ENCODE assay signal across 22 cellular contexts in the genomic region with DNA sequence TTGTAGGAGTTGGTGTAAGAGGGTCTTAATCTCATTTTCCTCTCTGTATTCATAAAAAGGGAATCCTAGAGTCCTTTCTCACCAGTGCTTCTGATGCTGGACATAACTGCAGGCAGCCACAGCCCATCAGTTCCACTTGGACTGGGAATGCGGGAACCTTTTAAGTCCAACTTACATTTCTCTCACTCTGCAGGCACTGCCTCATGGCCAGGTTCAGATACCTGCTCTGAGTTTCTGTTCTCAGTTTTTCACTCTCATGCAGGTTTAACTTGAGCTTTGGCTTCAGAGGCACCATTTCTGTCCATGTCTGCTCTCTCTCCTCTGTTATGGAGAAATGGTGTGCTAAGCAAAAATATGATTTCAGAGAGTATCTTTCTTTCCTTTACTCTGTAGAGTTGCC. TPM values are rescaled to one million over a fixed set of nuclear protein-coding genes. Genes with fewer than 3 reads are reported as not detected.
A peak's percentile ranks its signal among the peaks of the same experiment; 100 is the strongest.
DNase-seq lines count a peak whose midpoint lies in the region; ATAC-seq, FAIRE-seq and TF ChIP-seq lines count a peak whose summit lies in the region.
"Had no signal": no experiment of that assay in that cellular context is flagged by ENCODE, and none has a peak within 500 bp of the region (broad histone marks: within the 10 kb centered on the region; RNA-seq: fewer than 3 reads in every experiment).

No MANE protein-coding gene starts in this region.

- intact Hi-C loops in Caco-2 (cut with micrococcal nuclease; ENCODE audit: unreplicated experiment): no loop called here
- intact Hi-C loops in body of pancreas (cut with DNase I): no loop called here
- intact Hi-C loops in spleen (cut with DNase I; ENCODE audit: low total_unique reads): no loop called here

- no TSS peak for BruUV-seq in Caco-2 (replicated peaks; lab: Mats Ljungman, UMichigan)

- CTCF ChIA-PET in Caco-2 (lab: Charles Lee): no interaction called here

- POLR2A ChIA-PET in Caco-2 (lab: Charles Lee): no interaction called here

- FAIRE-seq in HTR-8/SVneo (lab: Jason Lieb, UNC): no peak
- FAIRE-seq: urothelium cell line had no signal

- H3K4me3 ChIP-seq in Caco-2 (ENCODE audit: low read depth, low read length) (no peak overlapping the region), body of pancreas (no peak overlapping the region), mucosa of rectum (ENCODE audit: low read length in 2 of 2) (peak overlapping the region in 1 of 2 donors; percentile 91), spleen (no peak overlapping the region)
- H3K4me3 ChIP-seq: HAP-1 had no signal

- no peak for ATAC-seq in body of pancreas
- ATAC-seq in stimulated activated naive B cell treated with anti-CD40 and anti-IgM and Interleukin-4, amounts not matched to agents 10 μg/mL and 1 μg/mL and 100 μg/mL, for 72 hours (replicated peaks): no peak
- no peak for ATAC-seq in HG02870 (IDR thresholded peaks at IDR 0.05; ENCODE audit: unreplicated experiment)
- ATAC-seq: activated CD8-positive, alpha-beta T cell treated with anti-CD3 and anti-CD28 coated beads for 36 hours had no signal

- no peaks in the 10 kb centered on the region for H3K27me3 Mint-ChIP-seq in Caco-2 (ENCODE audit: insufficient read depth, unreplicated experiment)
- no peaks in the 10 kb centered on the region for H3K27me3 Mint-ChIP-seq in stimulated activated naive B cell treated with anti-CD40 and anti-IgM and Interleukin-4, amounts not matched to agents 10 μg/mL and 1 μg/mL and 100 μg/mL, for 72 hours
- H3K27me3 Mint-ChIP-seq: activated CD8-positive, alpha-beta T cell treated with anti-CD3 and anti-CD28 coated beads for 36 hours; activated naive CD8-positive, alpha-beta T cell had no signal

- H3K36me3 Mint-ChIP-seq in Caco-2 (ENCODE audit: insufficient read depth, unreplicated experiment): peaks cover 47% of the 10 kb centered on the region
- peaks cover 6% of the 10 kb centered on the region in 2 donors for H3K36me3 Mint-ChIP-seq in stimulated activated naive B cell treated with anti-CD40 and anti-IgM and Interleukin-4, amounts not matched to agents 10 μg/mL and 1 μg/mL and 100 μg/mL, for 72 hours
- H3K36me3 Mint-ChIP-seq: activated naive CD8-positive, alpha-beta T cell had no signal

- no peaks in the 10 kb centered on the region for H3K27me3 ChIP-seq in Caco-2 (replicated peaks; ENCODE audit: control insufficient read depth, insufficient read depth, low read length)
- no peaks in the 10 kb centered on the region for H3K27me3 ChIP-seq in body of pancreas
- H3K27me3 ChIP-seq in mucosa of rectum (ENCODE audit: control insufficient read depth in 2 of 2, insufficient read depth in 2 of 2, low read length in 2 of 2): no peaks in the 10 kb centered on the region
- H3K27me3 ChIP-seq in spleen (replicated peaks in 1 of 7): no peaks in the 10 kb centered on the region
- H3K27me3 ChIP-seq: brain microvascular endothelial cell had no signal

- no peak for TF ChIP-seq POLR2A in body of pancreas (IDR thresholded peaks at IDR 0.05)
- no peak for TF ChIP-seq POLR2A in spleen (IDR thresholded peaks at IDR 0.05)

- WGBS in body of pancreas, 2 donors: 38 to 42% methylated on average over 1 of the region's 1 CpG
- 92 to 96% (median 93%) methylated on average over 1 of the region's 1 CpG for WGBS in spleen, 5 donors

- peak overlapping the region; percentile 58 for H3K27ac Mint-ChIP-seq in Caco-2 (ENCODE audit: unreplicated experiment)
- peak overlapping the region; percentile 37 for H3K27ac Mint-ChIP-seq in stimulated activated naive B cell treated with anti-CD40 and anti-IgM and Interleukin-4, amounts not matched to agents 10 μg/mL and 1 μg/mL and 100 μg/mL, for 72 hours
- H3K27ac Mint-ChIP-seq: activated CD8-positive, alpha-beta T cell treated with anti-CD3 and anti-CD28 coated beads for 36 hours; activated naive CD8-positive, alpha-beta T cell; nephron progenitor cell had no signal

- H3K4me1 ChIP-seq in Caco-2: peaks cover 60% of the 10 kb centered on the region
- H3K4me1 ChIP-seq in body of pancreas: peaks cover 78% of the 10 kb centered on the region
- peaks cover 39 to 49% of the 10 kb centered on the region in 2 donors for H3K4me1 ChIP-seq in mucosa of rectum (ENCODE audit: control insufficient read depth in 2 of 2, insufficient read depth in 2 of 2, low read length in 2 of 2)
- H3K4me1 ChIP-seq in spleen: peaks cover 23 to 83% (median 45%) of the 10 kb centered on the region in 6 donors

- H3K4me3 Mint-ChIP-seq in Caco-2 (ENCODE audit: unreplicated experiment): peak overlapping the region; percentile 87
- no peak overlapping the region for H3K4me3 Mint-ChIP-seq in stimulated activated naive B cell treated with anti-CD40 and anti-IgM and Interleukin-4, amounts not matched to agents 10 μg/mL and 1 μg/mL and 100 μg/mL, for 72 hours
- H3K4me3 Mint-ChIP-seq: activated CD8-positive, alpha-beta T cell treated with anti-CD3 and anti-CD28 coated beads for 36 hours; activated naive CD8-positive, alpha-beta T cell; immature natural killer cell; nephron progenitor cell had no signal

- no peaks in the 10 kb centered on the region for H3K9me3 Mint-ChIP-seq in Caco-2 (ENCODE audit: unreplicated experiment)
- no peaks in the 10 kb centered on the region for H3K9me3 Mint-ChIP-seq in stimulated activated naive B cell treated with anti-CD40 and anti-IgM and Interleukin-4, amounts not matched to agents 10 μg/mL and 1 μg/mL and 100 μg/mL, for 72 hours
- H3K9me3 Mint-ChIP-seq: activated CD8-positive, alpha-beta T cell treated with anti-CD3 and anti-CD28 coated beads for 36 hours; immature natural killer cell; nephron progenitor cell had no signal

- DNase-seq in Caco-2 (no peak), body of pancreas (no peak), iPS-NIHi11 (ENCODE audit: low spot score) (no peak), HTR-8/SVneo (ENCODE audit: insufficient read length, low spot score) (no peak), spleen (no peak)
- DNase-seq in stimulated activated naive B cell treated with anti-CD40 and anti-IgM and Interleukin-4, amounts not matched to agents 10 μg/mL and 1 μg/mL and 100 μg/mL, for 72 hours: no peak
- DNase-seq: activated CD8-positive, alpha-beta T cell treated with anti-CD3 and anti-CD28 coated beads for 36 hours; brain microvascular endothelial cell; dermis blood vessel endothelial cell; EL; immature natural killer cell; KBM-7; NCI-H1092 treated with DMSO at 0.1 percent for 48 hours; nephron progenitor cell; retina; stimulated activated naive CD4-positive, alpha-beta T cell treated with Interleukin-2 at 50 U/mL for 16 hours had no signal

- H3K9me3 ChIP-seq in Caco-2: no peaks in the 10 kb centered on the region
- no peaks in the 10 kb centered on the region for H3K9me3 ChIP-seq in body of pancreas
- no peaks in the 10 kb centered on the region for H3K9me3 ChIP-seq in mucosa of rectum (ENCODE audit: control insufficient read depth in 2 of 2, low read length in 2 of 2)
- H3K9me3 ChIP-seq in spleen: no peaks in the 10 kb centered on the region
- H3K9me3 ChIP-seq: HAP-1 had no signal

- peak overlapping the region; percentile 50 to 97 for H3K9ac ChIP-seq in mucosa of rectum (ENCODE audit: low read depth in 1 of 2, low read length in 2 of 2)

- H3K36me3 ChIP-seq in Caco-2 (ENCODE audit: control insufficient read depth, insufficient read depth, low read length) (peaks cover 3% of the 10 kb centered on the region; the same call in 1 of the 2 replicates), body of pancreas (replicated peaks in 1 of 2; ENCODE audit: insufficient read depth in 1 of 2, low read depth in 2 of 2) (no peaks in the 10 kb centered on the region), mucosa of rectum (ENCODE audit: control insufficient read depth in 2 of 2, insufficient read depth in 2 of 2, low read length in 2 of 2) (peaks cover 7 to 8% of the 10 kb centered on the region in 2 donors), spleen (peaks cover 0 to 8% (median 0%) of the 10 kb centered on the region in 6 donors)

- H3K4me1 Mint-ChIP-seq in Caco-2 (ENCODE audit: low read depth, unreplicated experiment): peaks cover 49% of the 10 kb centered on the region
- H3K4me1 Mint-ChIP-seq in stimulated activated naive B cell treated with anti-CD40 and anti-IgM and Interleukin-4, amounts not matched to agents 10 μg/mL and 1 μg/mL and 100 μg/mL, for 72 hours: peaks cover 19 to 46% of the 10 kb centered on the region in 2 donors

- TF ChIP-seq CTCF in Caco-2 (IDR thresholded peaks at IDR 0.05; ENCODE audit: insufficient read depth in 1 of 2, low read depth in 1 of 2, low read length in 1 of 2, severe bottlenecking in 1 of 2, unreplicated experiment in 1 of 2): no peak
- no peak for TF ChIP-seq CTCF in body of pancreas (IDR thresholded peaks at IDR 0.05)
- no peak for TF ChIP-seq CTCF in spleen (IDR thresholded peaks at IDR 0.05 in 8 of 11, conservative IDR thresholded peaks at IDR 0.05 in 3 of 11)

- peak overlapping the region; percentile 83 to 98 (median 94) for H3K27ac ChIP-seq in body of pancreas
- peak overlapping the region; percentile 82 to 92 for H3K27ac ChIP-seq in mucosa of rectum (ENCODE audit: low read depth in 2 of 2, low read length in 2 of 2)
- H3K27ac ChIP-seq in spleen: peak overlapping the region in 2 of 8 donors; percentile 87 to 95
- H3K27ac ChIP-seq: brain microvascular endothelial cell had no signal

RNA-seq across cellular contexts. Expression of gene ACVR1B, which starts 4.2 kb away (rescaled TPM):
- total RNA-seq in Caco-2 (2022): 92.7 and 112 TPM in 2 replicates
- 10 to 100 TPM; 19.8 to 21.8 TPM for total RNA-seq in body of pancreas
- total RNA-seq in spleen: 10 to 100 TPM; 15.7 to 27.6 (median 23.5) TPM
- 1 to 10 TPM; 2.8 to 7.4 (median 2.8) TPM for polyA plus RNA-seq in spleen

RNA-seq across cellular contexts. Expression of gene ACVRL1, which starts 48.4 kb away (rescaled TPM):
- total RNA-seq in Caco-2 (2022) (0.74 TPM in 1 of 2 replicates, not detected in the other), body of pancreas (10 to 100 TPM; 37.1 to 93.9 TPM), spleen (100 to 1,000 TPM in 2 of 7 donors, 10 to 100 TPM in 5; 58.6 to 109 (median 92.3) TPM)
- 10 to 100 TPM; 12.5 to 21.0 (median 13.5) TPM for polyA plus RNA-seq in spleen
- total RNA-seq: activated CD8-positive, alpha-beta T cell treated with anti-CD3 and anti-CD28 coated beads for 36 hours; T-helper 1 cell treated with Interleukin-12 subunit alpha and Interleukin-12 subunit beta and Interleukin-4 antibody, amounts not matched to agents 30 ng/mL and 1 ng/mL, for 36 hours had no signal

RNA-seq across cellular contexts. Expression of gene TAMALIN, which starts 51.0 kb away (rescaled TPM):
- 3.7 and 4.1 TPM in 2 replicates for total RNA-seq in Caco-2 (2022)
- 10 to 100 TPM in 1 of 2 donors, 1 to 10 TPM in 1; 7.0 to 19.4 TPM for total RNA-seq in body of pancreas
- 100 to 1,000 TPM in 1 of 7 donors, 10 to 100 TPM in 6; 31.7 to 141 (median 69.5) TPM for total RNA-seq in spleen
- 10 to 100 TPM; 25.5 to 38.2 (median 35.2) TPM for polyA plus RNA-seq in spleen

Comparison
In these comparisons a context has a peak if more than half of its experiments do, and no peak if none do; other contexts are left out.
1. RNA of gene ACVRL1, which starts 48.4 kb away (total RNA-seq): 37.1 to 93.9 TPM in body of pancreas and 58.6 to 109 TPM in spleen; 0.74 TPM in Caco-2; every median in the first group is over 10 times any median in the second.